29 cellular contexts compared by ENCODE assay signal in the genomic region with DNA sequence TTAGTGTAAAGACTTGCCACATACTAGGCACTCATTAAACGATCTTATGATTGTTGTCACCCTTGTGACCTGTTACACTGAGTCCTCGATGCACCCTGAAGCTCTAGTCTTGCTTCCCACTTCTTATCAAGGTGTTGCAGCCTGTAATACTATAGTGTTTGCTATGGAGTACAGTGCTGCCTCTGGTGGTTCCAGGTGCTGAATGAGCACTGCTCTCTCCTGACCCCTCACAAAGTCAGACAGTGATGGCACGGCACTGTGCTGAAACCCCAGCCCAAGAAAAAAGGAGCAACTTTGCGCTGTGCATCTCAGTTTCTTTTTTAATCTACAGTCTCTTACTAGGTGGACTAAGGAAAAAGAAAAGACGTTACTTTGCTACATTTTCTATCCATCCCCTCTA.
"Had no signal": no experiment of that assay in that cellular context is flagged by ENCODE, and none has a peak within 500 bp of the region (broad histone marks: within the 10 kb centered on the region; RNA-seq: fewer than 3 reads in every experiment).

No MANE protein-coding gene starts in this region.

- ATAC-seq: left colon; left lung; naive thymus-derived CD8-positive, alpha-beta T cell; pancreas; right cardiac atrium; stimulated activated naive B cell treated with anti-CD40 and anti-IgM and Interleukin-4, amounts not matched to agents 10 μg/mL and 1 μg/mL and 100 μg/mL, for 72 hours; stimulated activated naive CD8-positive, alpha-beta T cell treated with anti-CD3 and anti-CD28 coated beads, Interleukin-15, Interleukin-2, amounts not matched to agents 100 U/mL and 50 U/mL, for 24 hours had no signal

- H3K4me1 ChIP-seq: left lung, lower lobe of right lung, pancreas, prostate gland, sigmoid colon, spleen, stomach, testis, thyroid gland, transverse colon, upper lobe of left lung, vagina had no signal

- H3K9me3 Mint-ChIP-seq: immature natural killer cell; nephron; neural crest cell; stimulated activated naive B cell treated with anti-CD40 and anti-IgM and Interleukin-4, amounts not matched to agents 10 μg/mL and 1 μg/mL and 100 μg/mL, for 72 hours had no signal

- H3K27ac ChIP-seq: left lung, lower lobe of right lung, pancreas, prostate gland, sigmoid colon, spleen, stomach, testis, thyroid gland, transverse colon, upper lobe of left lung, vagina had no signal

- H3K4me3 Mint-ChIP-seq: immature natural killer cell; naive thymus-derived CD8-positive, alpha-beta T cell; nephron; neural crest cell; stimulated activated naive B cell treated with anti-CD40 and anti-IgM and Interleukin-4, amounts not matched to agents 10 μg/mL and 1 μg/mL and 100 μg/mL, for 72 hours had no signal

- H3K9me3 ChIP-seq: left lung, lower lobe of right lung, pancreas, prostate gland, sigmoid colon, spleen, stomach, testis, thyroid gland, transverse colon, upper lobe of left lung, vagina had no signal

- H3K27ac Mint-ChIP-seq: immature natural killer cell; naive thymus-derived CD8-positive, alpha-beta T cell; nephron; stimulated activated naive B cell treated with anti-CD40 and anti-IgM and Interleukin-4, amounts not matched to agents 10 μg/mL and 1 μg/mL and 100 μg/mL, for 72 hours had no signal

- H3K36me3 ChIP-seq: left lung, lower lobe of right lung, pancreas, prostate gland, sigmoid colon, spleen, stomach, thyroid gland, transverse colon, upper lobe of left lung, vagina had no signal

- DNase-seq: immature natural killer cell; kidney; left colon; left lung; lower lobe of right lung; mammary epithelial cell; mesenchymal stem cell; naive thymus-derived CD8-positive, alpha-beta T cell; nucleus accumbens; pancreas; posterior cingulate gyrus; retina; right cardiac atrium; sigmoid colon; small intestine; spleen; stimulated activated CD4-positive, alpha-beta T cell treated with anti-CD3 and anti-CD28 coated beads, Interleukin-4, amount 100 ng/mL, for 24 hours; stimulated activated naive B cell treated with anti-CD40 and anti-IgM and Interleukin-4, amounts not matched to agents 10 μg/mL and 1 μg/mL and 100 μg/mL, for 72 hours; stimulated activated naive CD8-positive, alpha-beta T cell treated with anti-CD3 and anti-CD28 coated beads, Interleukin-15, Interleukin-2, amounts not matched to agents 100 U/mL and 50 U/mL, for 24 hours; stomach; testis; thyroid gland; transverse colon; upper lobe of left lung had no signal

- H3K36me3 Mint-ChIP-seq: immature natural killer cell; naive thymus-derived CD8-positive, alpha-beta T cell; stimulated activated naive B cell treated with anti-CD40 and anti-IgM and Interleukin-4, amounts not matched to agents 10 μg/mL and 1 μg/mL and 100 μg/mL, for 72 hours had no signal

- H3K4me3 ChIP-seq: left lung, lower lobe of right lung, pancreas, prostate gland, sigmoid colon, spleen, stomach, testis, thyroid gland, transverse colon, upper lobe of left lung, vagina had no signal

- H3K27me3 ChIP-seq: left lung, pancreas, sigmoid colon, spleen, stomach, testis, thyroid gland, transverse colon, upper lobe of left lung, vagina had no signal

- H3K4me1 Mint-ChIP-seq: immature natural killer cell; naive thymus-derived CD8-positive, alpha-beta T cell; nephron; neural crest cell; stimulated activated naive B cell treated with anti-CD40 and anti-IgM and Interleukin-4, amounts not matched to agents 10 μg/mL and 1 μg/mL and 100 μg/mL, for 72 hours had no signal

- FAIRE-seq: islet of Langerhans, kidney, pancreas, small intestine had no signal
